In genomic region chr19:10167459-10167858, GRCh38 we compare ENCODE assay signal across 16 cellular contexts. TPM values are rescaled to one million over a fixed set of nuclear protein-coding genes. Genes with fewer than 3 reads are reported as not detected.
DNase-seq lines count a peak whose midpoint lies in the region; ATAC-seq, FAIRE-seq and TF ChIP-seq lines count a peak whose summit lies in the region.
"Had no signal": no experiment of that assay in that cellular context is flagged by ENCODE, and none has a peak within 500 bp of the region (broad histone marks: within the 10 kb centered on the region; RNA-seq: fewer than 3 reads in every experiment).

No MANE protein-coding gene starts in this region.

- no peak for TF ChIP-seq CTCF in GM12878 (IDR thresholded peaks at IDR 0.05 in 2 of 3, conservative IDR thresholded peaks at IDR 0.05 in 1 of 3; ENCODE audit: control insufficient read depth in 2 of 3, extremely low read depth in 1 of 3, insufficient read depth in 1 of 3, low read depth in 3 of 3, low read length in 3 of 3)
- TF ChIP-seq CTCF in ovary (IDR thresholded peaks at IDR 0.05): no peak

- H3K9ac ChIP-seq in GM12878 (ENCODE audit: control insufficient read depth, insufficient read depth, low read length) (no peak overlapping the region), mesenchymal stem cell (ENCODE audit: low read length) (no peak overlapping the region)

- peaks cover 68% of the 10 kb centered on the region for H3K36me3 Mint-ChIP-seq in activated CD4-positive, alpha-beta memory T cell treated with anti-CD3 and anti-CD28 coated beads, Interleukin-2, amount 10 ng/mL, durations not matched to agents 7 days and 5 days (ENCODE audit: low read depth)
- H3K36me3 Mint-ChIP-seq in activated CD4-positive, alpha-beta memory T cell treated with anti-CD3 and anti-CD28 coated beads for 36 hours: peaks cover 57% of the 10 kb centered on the region

- no peak overlapping the region for H2BK12ac ChIP-seq in mesenchymal stem cell (ENCODE audit: low read length in 2 of 2)

- no peak for DNase-seq in activated CD4-positive, alpha-beta memory T cell treated with anti-CD3 and anti-CD28 coated beads, Interleukin-2, amount 10 ng/mL, durations not matched to agents 7 days and 5 days
- DNase-seq in activated CD4-positive, alpha-beta memory T cell treated with anti-CD3 and anti-CD28 coated beads for 36 hours: no peak
- DNase-seq in GM12878 (ENCODE audit: low read depth, low spot score): no peak
- no peak for DNase-seq in mesenchymal stem cell
- no peak for DNase-seq in A172 (ENCODE audit: low spot score)
- no peak for DNase-seq in ovary
- no peak for DNase-seq in T-helper 1 cell
- no peak for DNase-seq in effector memory CD4-positive, alpha-beta T cell
- DNase-seq: AML-193; CD4-positive, CD25-positive, alpha-beta regulatory T cell; H7 had no signal

- in situ Hi-C loops in GM12878 (cut with MboI): no loop called here

- TF ChIP-seq EP300 in GM12878 (IDR thresholded peaks at IDR 0.05; ENCODE audit: borderline replicate concordance in 1 of 2, control insufficient read depth in 1 of 2, low read depth in 2 of 2, low read length in 2 of 2): no peak
- TF ChIP-seq EP300 in ovary (IDR thresholded peaks at IDR 0.05): no peak

- peak overlapping the region; percentile 37 for H4K8ac ChIP-seq in mesenchymal stem cell (ENCODE audit: low read length)

- H3K4me3 ChIP-seq in GM12878 (no peak overlapping the region), mesenchymal stem cell (ENCODE audit: insufficient read depth in 1 of 2, low read depth in 1 of 2, low read length in 2 of 2) (no peak overlapping the region), ovary (no peak overlapping the region)
- H3K4me3 ChIP-seq in effector memory CD4-positive, alpha-beta T cell (ENCODE audit: insufficient read depth, low read depth, low read length, poor library complexity, severe bottlenecking): no peak overlapping the region
- H3K4me3 ChIP-seq: BLaER1 treated with 17β-estradiol and CSF1 and Interleukin-3, amounts not matched to agents 10 nM and 100 nM; GM23338 had no signal

- no peaks in the 10 kb centered on the region for H3K27me3 Mint-ChIP-seq in activated CD4-positive, alpha-beta memory T cell treated with anti-CD3 and anti-CD28 coated beads, Interleukin-2, amount 10 ng/mL, durations not matched to agents 7 days and 5 days
- H3K27me3 Mint-ChIP-seq in activated CD4-positive, alpha-beta memory T cell treated with anti-CD3 and anti-CD28 coated beads for 36 hours: no peaks in the 10 kb centered on the region
- H3K27me3 Mint-ChIP-seq: CD4-positive, CD25-positive, alpha-beta regulatory T cell had no signal

- H3K23ac ChIP-seq in mesenchymal stem cell (ENCODE audit: low read length in 2 of 2): no peak overlapping the region

- H3K4me2 ChIP-seq in GM12878 (ENCODE audit: control insufficient read depth, insufficient read depth) (no peak overlapping the region), mesenchymal stem cell (ENCODE audit: low read length, poor library complexity, severe bottlenecking) (no peak overlapping the region)
- H3K4me2 ChIP-seq: BLaER1 treated with 17β-estradiol and CSF1 and Interleukin-3, amounts not matched to agents 10 nM and 100 nM; GM23338 had no signal

- no peak overlapping the region for H3K14ac ChIP-seq in mesenchymal stem cell (ENCODE audit: low read length in 2 of 2)

- RAD21 ChIA-PET in GM12878 (lab: Charles Lee; ENCODE audit: unreplicated experiment): interaction anchor here (0.8 kb wide), 1 partner anchor 83 kb away, joined by 3 read pairs; no protein-coding TSS in a partner anchor

- WGBS in GM12878 (ENCODE audit: insufficient coverage, insufficient replicate concordance, low lambda C conversion rate, missing lambda C conversion rate): 96% methylated on average over 6 of the region's 6 CpGs
- 96% methylated on average over 6 of the region's 6 CpGs for WGBS in mesenchymal stem cell
- WGBS in ovary, 3 donors: 83 to 90% (median 88%) methylated on average over 6 of the region's 6 CpGs

- no peaks in the 10 kb centered on the region for H3K79me2 ChIP-seq in GM12878 (ENCODE audit: control insufficient read depth, insufficient read depth, low read length)

- TF ChIP-seq POLR2A in GM12878 (IDR thresholded peaks at IDR 0.05; ENCODE audit: low read depth, low read length): no peak
- no peak for TF ChIP-seq POLR2A in ovary (IDR thresholded peaks at IDR 0.05)

- intact Hi-C loops in activated CD4-positive, alpha-beta memory T cell treated with anti-CD3 and anti-CD28 coated beads for 36 hours (cut with micrococcal nuclease): no loop called here
- intact Hi-C loops in GM12878 (cut with micrococcal nuclease; ENCODE audit: unreplicated experiment): no loop called here
- intact Hi-C loops in ovary (cut with DNase I): no loop called here

- no peak for FAIRE-seq in GM12878 (lab: Jason Lieb, UNC)
- FAIRE-seq: GM12891 had no signal

- peaks cover 17% of the 10 kb centered on the region for H3K4me1 Mint-ChIP-seq in activated CD4-positive, alpha-beta memory T cell treated with anti-CD3 and anti-CD28 coated beads, Interleukin-2, amount 10 ng/mL, durations not matched to agents 7 days and 5 days
- peaks cover 11% of the 10 kb centered on the region for H3K4me1 Mint-ChIP-seq in activated CD4-positive, alpha-beta memory T cell treated with anti-CD3 and anti-CD28 coated beads for 36 hours (ENCODE audit: low read depth)
- H3K4me1 Mint-ChIP-seq: GM23338 had no signal

- H3K79me1 ChIP-seq in mesenchymal stem cell (replicated peaks; ENCODE audit: low read length, poor library complexity, severe bottlenecking): peaks cover 39% of the 10 kb centered on the region

- BruUV-seq in GM12878 (replicated peaks; lab: Mats Ljungman, UMichigan): no TSS peak

- POLR2A ChIA-PET in activated CD4-positive, alpha-beta memory T cell treated with anti-CD3 and anti-CD28 coated beads, Interleukin-2, amount 10 ng/mL, durations not matched to agents 7 days and 5 days (lab: Charles Lee): interaction anchor here (0.8 to 1.5 kb wide), 5 partner anchors 14 to 103 kb away, joined by 3 to 5 read pairs (median 3); partner anchors contain the start of genes DNMT1 and ICAM1
- POLR2A ChIA-PET in activated CD4-positive, alpha-beta memory T cell treated with anti-CD3 and anti-CD28 coated beads for 36 hours (lab: Charles Lee): interaction anchor here (0.8 kb wide), 1 partner anchor 17 kb away, joined by 4 read pairs; no protein-coding TSS in a partner anchor
- POLR2A ChIA-PET in GM12878 (lab: Charles Lee): no interaction called here

- no peaks in the 10 kb centered on the region for H4K20me1 ChIP-seq in GM12878 (ENCODE audit: control insufficient read depth, insufficient read depth)

- no peak overlapping the region for H2AFZ ChIP-seq in GM12878 (ENCODE audit: control insufficient read depth, low read depth, low read length)
- H2AFZ ChIP-seq in mesenchymal stem cell (ENCODE audit: low read depth, low read length): no peak overlapping the region
- H2AFZ ChIP-seq: GM23338 had no signal

- SMC1A ChIA-PET in GM12878 (lab: Charles Lee; ENCODE audit: uncharacterized antibody, unreplicated experiment): interaction anchor here (1.0 to 1.1 kb wide), 2 partner anchors 14 to 40 kb away, joined by 3 read pairs; no protein-coding TSS in a partner anchor

- H3K36me3 ChIP-seq in GM12878 (ENCODE audit: control insufficient read depth in 2 of 2, insufficient read depth in 2 of 2, low read length in 1 of 2): peaks cover 33 to 39% of the 10 kb centered on the region in 2 experiments
- peaks cover 72 to 77% of the 10 kb centered on the region in 2 experiments for H3K36me3 ChIP-seq in mesenchymal stem cell (ENCODE audit: control insufficient read depth in 1 of 2, insufficient read depth in 2 of 2, low read depth in 1 of 2, low read length in 2 of 2)
- no peaks in the 10 kb centered on the region for H3K36me3 ChIP-seq in ovary
- peaks cover 47% of the 10 kb centered on the region for H3K36me3 ChIP-seq in effector memory CD4-positive, alpha-beta T cell (ENCODE audit: control insufficient read depth, insufficient read depth, low read length)

- no peak overlapping the region for H2AK5ac ChIP-seq in mesenchymal stem cell (ENCODE audit: low read length, severe bottlenecking)

- no peak overlapping the region for H3K4ac ChIP-seq in mesenchymal stem cell (ENCODE audit: low read depth in 1 of 2, low read length in 2 of 2)

- H3K18ac ChIP-seq in mesenchymal stem cell (ENCODE audit: low read depth in 1 of 2, low read length in 2 of 2): no peak overlapping the region

- H3K27me3 ChIP-seq in GM12878 (replicated peaks in 1 of 2; ENCODE audit: control insufficient read depth in 2 of 2, insufficient read depth in 2 of 2, low read length in 1 of 2) (no peaks in the 10 kb centered on the region), mesenchymal stem cell (ENCODE audit: control insufficient read depth in 1 of 2, insufficient read depth in 1 of 2, low read length in 2 of 2) (no peaks in the 10 kb centered on the region), ovary (no peaks in the 10 kb centered on the region)
- H3K27me3 ChIP-seq in effector memory CD4-positive, alpha-beta T cell (replicated peaks; ENCODE audit: control insufficient read depth, insufficient read depth, low read length, poor library complexity, severe bottlenecking): no peaks in the 10 kb centered on the region
- H3K27me3 ChIP-seq: BLaER1 treated with 17β-estradiol and CSF1 and Interleukin-3, amounts not matched to agents 10 nM and 100 nM had no signal

- H3K9me3 Mint-ChIP-seq in activated CD4-positive, alpha-beta memory T cell treated with anti-CD3 and anti-CD28 coated beads, Interleukin-2, amount 10 ng/mL, durations not matched to agents 7 days and 5 days: no peaks in the 10 kb centered on the region
- H3K9me3 Mint-ChIP-seq in activated CD4-positive, alpha-beta memory T cell treated with anti-CD3 and anti-CD28 coated beads for 36 hours: no peaks in the 10 kb centered on the region
- H3K9me3 Mint-ChIP-seq: CD4-positive, CD25-positive, alpha-beta regulatory T cell; GM23338 had no signal

- H3K27ac ChIP-seq in GM12878 (ENCODE audit: control insufficient read depth, insufficient read depth) (peak overlapping the region; percentile 46; the same call in 1 of the 2 replicates), mesenchymal stem cell (ENCODE audit: low read length, poor library complexity, severe bottlenecking) (no peak overlapping the region), ovary (no peak overlapping the region)
- no peak overlapping the region for H3K27ac ChIP-seq in effector memory CD4-positive, alpha-beta T cell (ENCODE audit: insufficient read depth, low read length, poor library complexity, severe bottlenecking)
- H3K27ac ChIP-seq: 22Rv1; BLaER1 treated with 17β-estradiol and CSF1 and Interleukin-3, amounts not matched to agents 10 nM and 100 nM; HL-60 had no signal

- CTCF ChIA-PET in activated CD4-positive, alpha-beta memory T cell treated with anti-CD3 and anti-CD28 coated beads, Interleukin-2, amount 10 ng/mL, durations not matched to agents 7 days and 5 days (lab: Charles Lee): interaction anchor here (1.1 kb wide), 1 partner anchor 24 kb away, joined by 5 read pairs; no protein-coding TSS in a partner anchor
- CTCF ChIA-PET in activated CD4-positive, alpha-beta memory T cell treated with anti-CD3 and anti-CD28 coated beads for 36 hours (lab: Charles Lee): interaction anchor here (1.3 kb wide), 1 partner anchor 54 kb away, joined by 3 read pairs; no protein-coding TSS in a partner anchor
- CTCF ChIA-PET in GM12878 (lab: Yijun Ruan, JAX): interaction anchor here (0.9 to 3.8 kb wide), 2 partner anchors 83 to 532 kb away, joined by 3 to 16 read pairs; no protein-coding TSS in a partner anchor

- ATAC-seq in GM12878: no peak
- ATAC-seq: GM23338 had no signal

- H4K91ac ChIP-seq in mesenchymal stem cell (ENCODE audit: low read length): no peak overlapping the region

- peak overlapping the region; percentile 26 for H3K27ac Mint-ChIP-seq in activated CD4-positive, alpha-beta memory T cell treated with anti-CD3 and anti-CD28 coated beads, Interleukin-2, amount 10 ng/mL, durations not matched to agents 7 days and 5 days
- H3K27ac Mint-ChIP-seq in activated CD4-positive, alpha-beta memory T cell treated with anti-CD3 and anti-CD28 coated beads for 36 hours: no peak overlapping the region
- H3K27ac Mint-ChIP-seq: GM23338 had no signal

- peaks cover 5% of the 10 kb centered on the region for H3K4me1 ChIP-seq in GM12878 (ENCODE audit: control insufficient read depth, insufficient read depth, low read length)
- no peaks in the 10 kb centered on the region for H3K4me1 ChIP-seq in mesenchymal stem cell (ENCODE audit: control insufficient read depth, insufficient read depth, low read depth, low read length)
- H3K4me1 ChIP-seq in ovary (ENCODE audit: insufficient read depth): no peaks in the 10 kb centered on the region
- H3K4me1 ChIP-seq in effector memory CD4-positive, alpha-beta T cell (ENCODE audit: control insufficient read depth, insufficient read depth, low read length, poor library complexity, severe bottlenecking): no peaks in the 10 kb centered on the region

- no peak overlapping the region for H2BK15ac ChIP-seq in mesenchymal stem cell (ENCODE audit: low read depth, poor library complexity, severe bottlenecking)

- no peak for TF ChIP-seq RAD21 in GM12878 (IDR thresholded peaks at IDR 0.05; ENCODE audit: insufficient read depth, low read depth, low read length)

- H3K4me3 Mint-ChIP-seq in activated CD4-positive, alpha-beta memory T cell treated with anti-CD3 and anti-CD28 coated beads, Interleukin-2, amount 10 ng/mL, durations not matched to agents 7 days and 5 days: no peak overlapping the region
- no peak overlapping the region for H3K4me3 Mint-ChIP-seq in activated CD4-positive, alpha-beta memory T cell treated with anti-CD3 and anti-CD28 coated beads for 36 hours
- H3K4me3 Mint-ChIP-seq: GM23338 had no signal

- H2BK5ac ChIP-seq in mesenchymal stem cell (ENCODE audit: low read depth, low read length, poor library complexity, severe bottlenecking): no peak overlapping the region

- H2BK120ac ChIP-seq in mesenchymal stem cell (ENCODE audit: low read depth, low read length): no peak overlapping the region

- H3K9me3 ChIP-seq in GM12878 (replicated peaks; ENCODE audit: control insufficient read depth, insufficient read depth, low read length) (no peaks in the 10 kb centered on the region), mesenchymal stem cell (ENCODE audit: control insufficient read depth, low read length) (no peaks in the 10 kb centered on the region), ovary (no peaks in the 10 kb centered on the region)
- no peaks in the 10 kb centered on the region for H3K9me3 ChIP-seq in effector memory CD4-positive, alpha-beta T cell (ENCODE audit: control insufficient read depth, low read length)
- H3K9me3 ChIP-seq: BLaER1 treated with 17β-estradiol and CSF1 and Interleukin-3, amounts not matched to agents 10 nM and 100 nM had no signal

RNA-seq across cellular contexts. Expression of gene DNMT1, which starts 27.3 kb away (rescaled TPM):
- total RNA-seq in activated CD4-positive, alpha-beta memory T cell treated with anti-CD3 and anti-CD28 coated beads, Interleukin-2, amount 10 ng/mL, durations not matched to agents 7 days and 5 days: 100 to 1,000 TPM; 314 to 331 TPM
- 100 to 1,000 TPM; 356 to 357 TPM for total RNA-seq in activated CD4-positive, alpha-beta memory T cell treated with anti-CD3 and anti-CD28 coated beads for 36 hours
- 263 and 295 TPM in 2 replicates for total RNA-seq in GM12878 (2013; cell fraction: nucleolus; rRNA removed)
- total RNA-seq in GM12878 (2014; rRNA removed) (87.7 and 114 TPM in 2 replicates), GM12878 (2014; rRNA removed; fragmentation: Illumina TruSeq; extraction: Trizol) (67.2 and 70.0 TPM in 2 replicates), GM12878 (2021) (221 and 238 TPM in 2 replicates), ovary (10 to 100 TPM; 28.1 to 74.2 (median 41.8) TPM)
- polyA plus RNA-seq in GM12878 (2011; ENCODE audit: low read depth): 71.5 TPM
- polyA plus RNA-seq in GM12878 (2011; rRNA removed) (100 and 130 TPM in 2 replicates), GM12878 (2014; fragmentation: Illumina TruSeq; extraction: Trizol) (132 and 137 TPM in 2 replicates), GM12878 (2014; fragmentation: Nextera tagmentation; extraction: Ambion mirVana) (100 to 1,000 TPM; 128 to 149 TPM), GM12878 (2014; rRNA removed) (107 and 126 TPM in 2 replicates), GM12878 (2016; fragmentation: Nextera tagmentation; extraction: Ambion mirVana) (100 to 1,000 TPM; 280 to 290 TPM), ovary (10 to 100 TPM; 19.8 to 60.2 TPM)
- 75.3 and 81.4 TPM in 2 replicates for polyA plus RNA-seq in GM12878 (2011; cell fraction: cytosol; rRNA removed)
- 356 and 514 TPM in 2 replicates for polyA plus RNA-seq in GM12878 (2011; cell fraction: nucleus; rRNA removed)
- polyA plus RNA-seq in GM12878 (2012): 113 and 151 TPM in 2 replicates
- polyA minus RNA-seq in GM12878 (2011; rRNA and poly(A)+ RNA removed): 105 and 125 TPM in 2 replicates
- polyA minus RNA-seq in GM12878 (2011; cell fraction: cytosol; rRNA and poly(A)+ RNA removed): 67.9 and 73.8 TPM in 2 replicates
- polyA minus RNA-seq in GM12878 (2011; cell fraction: nucleus; rRNA and poly(A)+ RNA removed): 91.4 and 160 TPM in 2 replicates
- 37.1 TPM for polyA plus RNA-seq in mesenchymal stem cell (2013, experiment 1 of 2)
- polyA plus RNA-seq in mesenchymal stem cell (2013, experiment 2 of 2): 34.8 TPM
- total RNA-seq in A172 (2014; rRNA removed; shearing (Covaris generic)): 99.5 and 132 TPM in 2 replicates

RNA-seq across cellular contexts. Expression of gene EIF3G, which starts 47.8 kb away (rescaled TPM):
- 100 to 1,000 TPM; 202 to 203 TPM for total RNA-seq in activated CD4-positive, alpha-beta memory T cell treated with anti-CD3 and anti-CD28 coated beads, Interleukin-2, amount 10 ng/mL, durations not matched to agents 7 days and 5 days
- total RNA-seq in activated CD4-positive, alpha-beta memory T cell treated with anti-CD3 and anti-CD28 coated beads for 36 hours: 100 to 1,000 TPM; 218 to 245 TPM
- total RNA-seq in GM12878 (2013; cell fraction: nucleolus; rRNA removed): 95.9 and 98.0 TPM in 2 replicates
- total RNA-seq in GM12878 (2014; rRNA removed): 356 and 362 TPM in 2 replicates
- total RNA-seq in GM12878 (2014; rRNA removed; fragmentation: Illumina TruSeq; extraction: Trizol): 187 and 220 TPM in 2 replicates
- total RNA-seq in GM12878 (2021): 303 and 318 TPM in 2 replicates
- 79.2 TPM for polyA plus RNA-seq in GM12878 (2011; ENCODE audit: low read depth)
- polyA plus RNA-seq in GM12878 (2011; rRNA removed): 101 and 119 TPM in 2 replicates
- polyA plus RNA-seq in GM12878 (2011; cell fraction: cytosol; rRNA removed): 166 and 220 TPM in 2 replicates
- 377 and 479 TPM in 2 replicates for polyA plus RNA-seq in GM12878 (2011; cell fraction: nucleus; rRNA removed)
- 208 and 240 TPM in 2 replicates for polyA plus RNA-seq in GM12878 (2012)
- 132 and 219 TPM in 2 replicates for polyA plus RNA-seq in GM12878 (2014; fragmentation: Illumina TruSeq; extraction: Trizol)
- 10 to 100 TPM; 28.0 to 48.5 TPM for polyA plus RNA-seq in GM12878 (2014; fragmentation: Nextera tagmentation; extraction: Ambion mirVana)
- polyA plus RNA-seq in GM12878 (2014; rRNA removed): 284 and 299 TPM in 2 replicates
- 100 to 1,000 TPM; 201 to 225 TPM for polyA plus RNA-seq in GM12878 (2016; fragmentation: Nextera tagmentation; extraction: Ambion mirVana)
- polyA minus RNA-seq in GM12878 (2011; rRNA and poly(A)+ RNA removed): 45.5 and 84.7 TPM in 2 replicates
- polyA minus RNA-seq in GM12878 (2011; cell fraction: cytosol; rRNA and poly(A)+ RNA removed): 47.4 and 49.3 TPM in 2 replicates
- polyA minus RNA-seq in GM12878 (2011; cell fraction: nucleus; rRNA and poly(A)+ RNA removed): 61.5 and 116 TPM in 2 replicates
- 167 TPM for polyA plus RNA-seq in mesenchymal stem cell (2013, experiment 1 of 2)
- polyA plus RNA-seq in mesenchymal stem cell (2013, experiment 2 of 2): 162 TPM
- 305 and 379 TPM in 2 replicates for total RNA-seq in A172 (2014; rRNA removed; shearing (Covaris generic))
- 100 to 1,000 TPM; 284 to 375 (median 298) TPM for total RNA-seq in ovary
- 100 to 1,000 TPM; 293 to 311 TPM for polyA plus RNA-seq in ovary

RNA-seq across cellular contexts. Expression of gene P2RY11, which starts 56.0 kb away (rescaled TPM):
- 10 to 100 TPM; 33.2 to 33.5 TPM for total RNA-seq in activated CD4-positive, alpha-beta memory T cell treated with anti-CD3 and anti-CD28 coated beads, Interleukin-2, amount 10 ng/mL, durations not matched to agents 7 days and 5 days
- 10 to 100 TPM; 28.4 to 29.6 TPM for total RNA-seq in activated CD4-positive, alpha-beta memory T cell treated with anti-CD3 and anti-CD28 coated beads for 36 hours
- 57.8 and 61.7 TPM in 2 replicates for total RNA-seq in GM12878 (2013; cell fraction: nucleolus; rRNA removed)
- total RNA-seq in GM12878 (2014; rRNA removed) (11.4 and 17.4 TPM in 2 replicates), GM12878 (2014; rRNA removed; fragmentation: Illumina TruSeq; extraction: Trizol) (7.4 and 8.2 TPM in 2 replicates), GM12878 (2021) (42.0 and 46.5 TPM in 2 replicates), ovary (10 to 100 TPM in 5 of 7 donors, 1 to 10 TPM in 2; 5.5 to 18.5 (median 14.4) TPM)
- polyA plus RNA-seq in GM12878 (2011; ENCODE audit: low read depth): 5.0 TPM
- polyA plus RNA-seq in GM12878 (2011; rRNA removed) (12.5 and 26.5 TPM in 2 replicates), GM12878 (2014; fragmentation: Illumina TruSeq; extraction: Trizol) (1.2 and 4.9 TPM in 2 replicates), GM12878 (2014; fragmentation: Nextera tagmentation; extraction: Ambion mirVana) (under 1 TPM; 0.14 to 0.57 TPM), GM12878 (2014; rRNA removed) (32.5 and 39.0 TPM in 2 replicates), GM12878 (2016; fragmentation: Nextera tagmentation; extraction: Ambion mirVana) (1 to 10 TPM; 6.7 to 7.0 TPM), ovary (1 to 10 TPM; 2.1 to 8.7 TPM)
- 44.1 and 69.0 TPM in 2 replicates for polyA plus RNA-seq in GM12878 (2011; cell fraction: cytosol; rRNA removed)
- polyA plus RNA-seq in GM12878 (2011; cell fraction: nucleus; rRNA removed): 81.5 and 114 TPM in 2 replicates
- polyA plus RNA-seq in GM12878 (2012): 28.3 and 37.9 TPM in 2 replicates
- 16.9 and 49.7 TPM in 2 replicates for polyA minus RNA-seq in GM12878 (2011; rRNA and poly(A)+ RNA removed)
- 22.1 and 26.3 TPM in 2 replicates for polyA minus RNA-seq in GM12878 (2011; cell fraction: cytosol; rRNA and poly(A)+ RNA removed)
- polyA minus RNA-seq in GM12878 (2011; cell fraction: nucleus; rRNA and poly(A)+ RNA removed): 8.6 and 28.3 TPM in 2 replicates
- 3.2 TPM for polyA plus RNA-seq in mesenchymal stem cell (2013, experiment 1 of 2)
- polyA plus RNA-seq in mesenchymal stem cell (2013, experiment 2 of 2): 3.4 TPM
- total RNA-seq in A172 (2014; rRNA removed; shearing (Covaris generic)): 1.5 and 2.9 TPM in 2 replicates
